In genomic region chr2:166773268-166773949, GRCh38 we compare ENCODE assay signal across 17 cellular contexts.
DNase-seq lines count a peak whose midpoint lies in the region; ATAC-seq and TF ChIP-seq lines count a peak whose summit lies in the region.
"Had no signal": no experiment of that assay in that cellular context is flagged by ENCODE, and none has a peak within 500 bp of the region (broad histone marks: within the 10 kb centered on the region; RNA-seq: fewer than 3 reads in every experiment).

No MANE protein-coding gene starts in this region.

- H3K79me1 ChIP-seq in mesendoderm (ENCODE audit: low read length): no peaks in the 10 kb centered on the region

- no peak overlapping the region for H2BK5ac ChIP-seq in mesendoderm (ENCODE audit: low read length)

- peak overlapping the region; percentile 60 for H3K18ac ChIP-seq in mesendoderm (ENCODE audit: low read length)

- CTCF ChIA-PET in WTC11 (lab: Charles Lee): interaction anchor here (1.1 to 1.8 kb wide), 2 partner anchors 9 to 234 kb away, joined by 4 to 7 read pairs; no protein-coding TSS in a partner anchor

- H3K4me1 Mint-ChIP-seq in WTC11: peaks cover 51% of the 10 kb centered on the region
- H3K4me1 Mint-ChIP-seq: CD4-positive, alpha-beta memory T cell had no signal

- POLR2A ChIA-PET in WTC11 (lab: Charles Lee): interaction anchor here (0.8 kb wide), 1 partner anchor 10 kb away, joined by 3 read pairs; no protein-coding TSS in a partner anchor

- 0 out of 2 replicates have a peak overlapping the region, but pooled peaks have one; percentile 17 for H3K9ac ChIP-seq in HUES64 (ENCODE audit: low read depth, low read length)
- H3K9ac ChIP-seq in mesendoderm (ENCODE audit: low read length): no peak overlapping the region
- H3K9ac ChIP-seq: BLaER1 treated with 17β-estradiol and CSF1 and Interleukin-3, amounts not matched to agents 10 nM and 100 nM had no signal

- H3K4ac ChIP-seq in mesendoderm (ENCODE audit: low read depth, low read length): no peak overlapping the region

- no peak overlapping the region for H2BK15ac ChIP-seq in mesendoderm (replicated peaks; ENCODE audit: low read depth)

- no peaks in the 10 kb centered on the region for H3K9me3 ChIP-seq in HUES64 (ENCODE audit: insufficient read depth, low read depth, low read length)
- H3K9me3 ChIP-seq: Peyer's patch, SJCRH30 had no signal

- H2BK120ac ChIP-seq in mesendoderm (ENCODE audit: low read depth, low read length): no peak overlapping the region

- TF ChIP-seq CTCF in WTC11 (IDR thresholded peaks at IDR 0.05): no peak

- H3K4me3 ChIP-seq in HUES64 (ENCODE audit: low read length) (peak overlapping the region; percentile 27; the same call in 1 of the 2 replicates), mesendoderm (ENCODE audit: low read length) (no peak overlapping the region)
- H3K4me3 ChIP-seq: BLaER1 treated with 17β-estradiol and CSF1 and Interleukin-3, amounts not matched to agents 10 nM and 100 nM; Peyer's patch; SJCRH30 had no signal

- H2AK5ac ChIP-seq in mesendoderm (ENCODE audit: low read length): no peak overlapping the region

- DNase-seq in NCI-H1417 (lab: John Stamatoyannopoulos, UW) (peak in 2 of 3 experiments; percentile 1 to 34), NCI-H1417 treated with DMSO at 0.1 percent for 48 hours (lab: John Stamatoyannopoulos, UW) (no peak), WTC11 (ENCODE audit: low spot score) (no peak), mesendoderm (no peak), NCI-H1105 (lab: John Stamatoyannopoulos, UW) (no peak), ureter (ENCODE audit: low spot score) (no peak)
- DNase-seq: 8988T; CD4-positive, alpha-beta memory T cell; HCEC 1CT; Karpas-422; NCI-H1436 treated with DMSO at 0.1 percent for 48 hours; NCI-H1930; Peyer's patch; SJCRH30 had no signal

- H3K36me3 ChIP-seq in HUES64 (ENCODE audit: insufficient read depth, low read length) (no peaks in the 10 kb centered on the region), mesendoderm (ENCODE audit: control insufficient read depth, insufficient read depth, low read length) (no peaks in the 10 kb centered on the region)
- H3K36me3 ChIP-seq: BLaER1 treated with 17β-estradiol and CSF1 and Interleukin-3, amounts not matched to agents 10 nM and 100 nM; Peyer's patch; SJCRH30 had no signal

- no peak overlapping the region for H4K8ac ChIP-seq in mesendoderm (ENCODE audit: low read depth, low read length)

- H3K36me3 Mint-ChIP-seq in WTC11: peaks cover 11% of the 10 kb centered on the region
- H3K36me3 Mint-ChIP-seq: CD4-positive, alpha-beta memory T cell had no signal

- no peak overlapping the region for H3K23ac ChIP-seq in mesendoderm (ENCODE audit: low read length)

- H3K4me1 ChIP-seq in HUES64 (ENCODE audit: insufficient read depth, low read length) (peaks cover 46% of the 10 kb centered on the region), mesendoderm (ENCODE audit: control insufficient read depth, low read depth, low read length) (peaks cover 3% of the 10 kb centered on the region)
- H3K4me1 ChIP-seq: Peyer's patch, SJCRH30 had no signal

- peak overlapping the region; percentile 80 for H3K27ac Mint-ChIP-seq in WTC11
- H3K27ac Mint-ChIP-seq: CD4-positive, alpha-beta memory T cell had no signal

- peaks cover 16% of the 10 kb centered on the region for H3K9me3 Mint-ChIP-seq in WTC11

- no peak overlapping the region for H3K56ac ChIP-seq in mesendoderm (ENCODE audit: low read length)

- 31% methylated on average over 2 of the region's 3 CpGs for WGBS in HUES64
- WGBS in mesendoderm (ENCODE audit: extremely low coverage, insufficient coverage, low lambda C conversion rate): no CpG with 5 or more reads among the region's 3 CpGs

- no peaks in the 10 kb centered on the region for H3K27me3 Mint-ChIP-seq in WTC11 (ENCODE audit: low read depth)
- H3K27me3 Mint-ChIP-seq: CD4-positive, alpha-beta memory T cell had no signal

- H3K4me3 Mint-ChIP-seq in WTC11: peak overlapping the region; percentile 42
- H3K4me3 Mint-ChIP-seq: CD4-positive, alpha-beta memory T cell had no signal

- ATAC-seq in WTC11 (peak; percentile 90), GM19324 (IDR thresholded peaks at IDR 0.05; ENCODE audit: low FRiP score, unreplicated experiment) (no peak)

- H3K27me3 ChIP-seq in HUES64 (ENCODE audit: insufficient read depth, low read length) (no peaks in the 10 kb centered on the region), mesendoderm (ENCODE audit: insufficient read depth, low read length, poor library complexity) (no peaks in the 10 kb centered on the region)
- H3K27me3 ChIP-seq: BLaER1 treated with 17β-estradiol and CSF1 and Interleukin-3, amounts not matched to agents 10 nM and 100 nM; Peyer's patch; SJCRH30 had no signal

- H3K27ac ChIP-seq in HUES64 (ENCODE audit: low read depth, low read length) (peak overlapping the region; percentile 58; the same call in 1 of the 2 replicates), mesendoderm (ENCODE audit: low read depth, low read length) (no peak overlapping the region)
- H3K27ac ChIP-seq: BLaER1 treated with 17β-estradiol and CSF1 and Interleukin-3, amounts not matched to agents 10 nM and 100 nM; Peyer's patch; SJCRH30 had no signal

- no peak overlapping the region for H3K4me2 ChIP-seq in mesendoderm (ENCODE audit: low read length)
- H3K4me2 ChIP-seq: BLaER1 treated with 17β-estradiol and CSF1 and Interleukin-3, amounts not matched to agents 10 nM and 100 nM had no signal

- no peaks in the 10 kb centered on the region for H3K79me2 ChIP-seq in mesendoderm (ENCODE audit: control insufficient read depth, insufficient read depth, low read length)

- no peak overlapping the region for H4K5ac ChIP-seq in mesendoderm (ENCODE audit: low read length)

TF ChIP-seq in WTC11, 78 proteins besides CTCF, POLR2A, EP300 and RAD21:
- TF ChIP-seq SP1 (CRISPR knock-in tag; conservative IDR thresholded peaks at IDR 0.05) (no peak), HMGA2 (CRISPR knock-in tag; IDR thresholded peaks at IDR 0.05) (no peak), IRF2 (CRISPR knock-in tag; IDR thresholded peaks at IDR 0.05; ENCODE audit: borderline replicate concordance, low read depth) (no peak), RELA (CRISPR knock-in tag; IDR thresholded peaks at IDR 0.05; ENCODE audit: borderline replicate concordance) (no peak), CDX4 (CRISPR knock-in tag; IDR thresholded peaks at IDR 0.05; ENCODE audit: borderline replicate concordance) (no peak), SMAD3 (CRISPR knock-in tag; IDR thresholded peaks at IDR 0.05; ENCODE audit: borderline replicate concordance) (no peak), NFATC4 (CRISPR knock-in tag; IDR thresholded peaks at IDR 0.05) (no peak), MYBL2 (CRISPR knock-in tag; IDR thresholded peaks at IDR 0.05) (no peak), TEAD4 (CRISPR knock-in tag; IDR thresholded peaks at IDR 0.05) (no peak), FOXJ3 (CRISPR knock-in tag; IDR thresholded peaks at IDR 0.05; ENCODE audit: borderline replicate concordance) (no peak)
- TF ChIP-seq, protein P1, sequence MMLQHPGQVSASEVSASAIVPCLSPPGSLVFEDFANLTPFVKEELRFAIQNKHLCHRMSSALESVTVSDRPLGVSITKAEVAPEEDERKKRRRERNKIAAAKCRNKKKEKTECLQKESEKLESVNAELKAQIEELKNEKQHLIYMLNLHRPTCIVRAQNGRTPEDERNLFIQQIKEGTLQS (CRISPR knock-in tag; conservative IDR thresholded peaks at IDR 0.05): no peak
- TF ChIP-seq, protein P2, sequence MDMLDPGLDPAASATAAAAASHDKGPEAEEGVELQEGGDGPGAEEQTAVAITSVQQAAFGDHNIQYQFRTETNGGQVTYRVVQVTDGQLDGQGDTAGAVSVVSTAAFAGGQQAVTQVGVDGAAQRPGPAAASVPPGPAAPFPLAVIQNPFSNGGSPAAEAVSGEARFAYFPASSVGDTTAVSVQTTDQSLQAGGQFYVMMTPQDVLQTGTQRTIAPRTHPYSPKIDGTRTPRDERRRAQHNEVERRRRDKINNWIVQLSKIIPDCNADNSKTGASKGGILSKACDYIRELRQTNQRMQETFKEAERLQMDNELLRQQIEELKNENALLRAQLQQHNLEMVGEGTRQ (CRISPR knock-in tag; IDR thresholded peaks at IDR 0.05): no peak
- TF ChIP-seq, protein P3, sequence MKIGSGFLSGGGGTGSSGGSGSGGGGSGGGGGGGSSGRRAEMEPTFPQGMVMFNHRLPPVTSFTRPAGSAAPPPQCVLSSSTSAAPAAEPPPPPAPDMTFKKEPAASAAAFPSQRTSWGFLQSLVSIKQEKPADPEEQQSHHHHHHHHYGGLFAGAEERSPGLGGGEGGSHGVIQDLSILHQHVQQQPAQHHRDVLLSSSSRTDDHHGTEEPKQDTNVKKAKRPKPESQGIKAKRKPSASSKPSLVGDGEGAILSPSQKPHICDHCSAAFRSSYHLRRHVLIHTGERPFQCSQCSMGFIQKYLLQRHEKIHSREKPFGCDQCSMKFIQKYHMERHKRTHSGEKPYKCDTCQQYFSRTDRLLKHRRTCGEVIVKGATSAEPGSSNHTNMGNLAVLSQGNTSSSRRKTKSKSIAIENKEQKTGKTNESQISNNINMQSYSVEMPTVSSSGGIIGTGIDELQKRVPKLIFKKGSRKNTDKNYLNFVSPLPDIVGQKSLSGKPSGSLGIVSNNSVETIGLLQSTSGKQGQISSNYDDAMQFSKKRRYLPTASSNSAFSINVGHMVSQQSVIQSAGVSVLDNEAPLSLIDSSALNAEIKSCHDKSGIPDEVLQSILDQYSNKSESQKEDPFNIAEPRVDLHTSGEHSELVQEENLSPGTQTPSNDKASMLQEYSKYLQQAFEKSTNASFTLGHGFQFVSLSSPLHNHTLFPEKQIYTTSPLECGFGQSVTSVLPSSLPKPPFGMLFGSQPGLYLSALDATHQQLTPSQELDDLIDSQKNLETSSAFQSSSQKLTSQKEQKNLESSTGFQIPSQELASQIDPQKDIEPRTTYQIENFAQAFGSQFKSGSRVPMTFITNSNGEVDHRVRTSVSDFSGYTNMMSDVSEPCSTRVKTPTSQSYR (CRISPR knock-in tag; IDR thresholded peaks at IDR 0.05): no peak
- TF ChIP-seq, protein P4, sequence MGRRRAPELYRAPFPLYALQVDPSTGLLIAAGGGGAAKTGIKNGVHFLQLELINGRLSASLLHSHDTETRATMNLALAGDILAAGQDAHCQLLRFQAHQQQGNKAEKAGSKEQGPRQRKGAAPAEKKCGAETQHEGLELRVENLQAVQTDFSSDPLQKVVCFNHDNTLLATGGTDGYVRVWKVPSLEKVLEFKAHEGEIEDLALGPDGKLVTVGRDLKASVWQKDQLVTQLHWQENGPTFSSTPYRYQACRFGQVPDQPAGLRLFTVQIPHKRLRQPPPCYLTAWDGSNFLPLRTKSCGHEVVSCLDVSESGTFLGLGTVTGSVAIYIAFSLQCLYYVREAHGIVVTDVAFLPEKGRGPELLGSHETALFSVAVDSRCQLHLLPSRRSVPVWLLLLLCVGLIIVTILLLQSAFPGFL (CRISPR knock-in tag; IDR thresholded peaks at IDR 0.05; ENCODE audit: borderline replicate concordance): no peak
TF ChIP-seq in WTC11: peak in this region for 0.

Comparison
In these comparisons a context has a peak if more than half of its experiments do, and no peak if none do; other contexts are left out.
1. DNase-seq: peak in NCI-H1417 (2 of 3); none in NCI-H1417 treated with DMSO at 0.1 percent for 48 hours (single experiment), WTC11 (single experiment), mesendoderm (single experiment), NCI-H1105 (single experiment) and ureter (single experiment).